Comparison of ENCODE assay signal across 8 cellular contexts in the genomic region with DNA sequence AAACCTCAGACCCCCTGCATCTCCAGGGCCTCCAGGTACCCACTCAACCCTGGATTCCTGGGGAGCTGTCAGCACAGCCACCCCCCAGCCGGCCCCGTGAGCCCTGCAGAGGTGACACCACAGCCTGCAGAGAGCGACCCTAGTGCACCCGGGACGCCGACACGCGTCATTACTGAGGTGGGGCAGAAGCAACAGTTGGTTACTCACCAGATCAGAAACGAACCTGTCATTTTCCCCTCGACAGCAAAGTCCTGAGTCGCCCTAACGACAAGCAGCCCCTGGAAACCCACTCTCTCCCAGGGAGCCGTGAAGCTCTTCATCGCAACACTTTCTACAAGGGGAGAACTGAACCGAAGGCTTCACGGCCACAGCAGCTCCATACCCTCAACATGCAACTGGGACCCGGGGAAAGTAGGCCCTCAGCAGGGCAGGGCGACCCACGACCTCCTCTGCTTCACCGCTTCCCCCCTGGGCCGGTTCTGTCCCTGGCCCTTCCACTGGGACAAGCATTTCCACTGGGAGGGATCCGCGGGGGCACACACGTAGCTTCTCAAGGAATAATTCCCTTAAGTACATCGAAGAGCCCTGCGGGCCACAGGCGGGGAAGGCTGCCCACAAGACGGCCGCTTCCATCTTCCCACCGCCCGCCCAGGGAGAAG. TPM values are rescaled to one million over a fixed set of nuclear protein-coding genes. Genes with fewer than 3 reads are reported as not detected.
DNase-seq lines count a peak whose midpoint lies in the region; ATAC-seq and TF ChIP-seq lines count a peak whose summit lies in the region.

No MANE protein-coding gene starts in this region.

- H3K36me3 ChIP-seq in HEK293 (ENCODE audit: control insufficient read depth in 2 of 2, insufficient read depth in 1 of 2, low read length in 2 of 2) (peaks cover 15 to 52% of the 10 kb centered on the region in 2 experiments), colonic mucosa (peaks cover 14% of the 10 kb centered on the region)

- H3K4me3 ChIP-seq in HEK293 (ENCODE audit: low read depth, low read length) (peak overlapping the region; percentile 69), colonic mucosa (peak overlapping the region; percentile 85)

- POLR2A ChIA-PET in HEK293 (lab: Yijun Ruan, JAX): interaction anchor here (0.9 to 1.5 kb wide), 7 partner anchors 9 to 92 kb away, joined by 3 to 4 read pairs (median 3); partner anchors contain the start of genes ALG12 and CRELD2

- intact Hi-C loops in colonic mucosa (cut with DNase I): loop anchor here (2.0 kb wide), 1 partner anchor 27 kb away; the partner anchor contains the start of gene ZBED4

- DNase-seq in colonic mucosa (peak; percentile 32), myocyte (ENCODE audit: low read depth) (peak; percentile 38)
- DNase-seq in stimulated activated naive CD8-positive, alpha-beta T cell treated with anti-CD3 and anti-CD28 coated beads, Interleukin-15, Interleukin-2, amounts not matched to agents 100 U/mL and 50 U/mL, for 24 hours: peak; percentile 74

- H3K4me1 ChIP-seq in HEK293 (ENCODE audit: control insufficient read depth, insufficient read depth, low read length) (peaks cover 4% of the 10 kb centered on the region), colonic mucosa (peaks cover 12% of the 10 kb centered on the region)

- CTCF ChIA-PET in HEK293 (lab: Yijun Ruan, JAX): interaction anchor here (0.7 kb wide), 1 partner anchor 28 kb away, joined by 3 read pairs; no protein-coding TSS in a partner anchor

- H3K9ac ChIP-seq in colonic mucosa (ENCODE audit: low read depth in 2 of 2, low read length in 2 of 2): peak overlapping the region; percentile 85 to 89

- H3K27ac ChIP-seq in HEK293 (ENCODE audit: extremely low read depth, low read depth, low read length): peak overlapping the region; percentile 89
- peak overlapping the region; percentile 61 for H3K27ac ChIP-seq in colonic mucosa

- TF ChIP-seq CTCF in HEK293 (tag by site-specific recombination; IDR thresholded peaks at IDR 0.05): no peak
- no peak for TF ChIP-seq CTCF in colonic mucosa (IDR thresholded peaks at IDR 0.05)

- peak; percentile 80 to 84 for ATAC-seq in activated CD4-positive, CD25-positive, alpha-beta regulatory T cell treated with anti-CD3 and anti-CD28 coated beads, Interleukin-2, amount 50 U/mL, for 24 hours
- peak; percentile 76 for ATAC-seq in stimulated activated naive CD8-positive, alpha-beta T cell treated with anti-CD3 and anti-CD28 coated beads, Interleukin-15, Interleukin-2, amounts not matched to agents 100 U/mL and 50 U/mL, for 24 hours
- no peak for ATAC-seq in GM19397 (IDR thresholded peaks at IDR 0.05; ENCODE audit: unreplicated experiment)
- no peak for ATAC-seq in HG02571 (IDR thresholded peaks at IDR 0.05; ENCODE audit: unreplicated experiment)
- no peak for ATAC-seq in GM21423 (IDR thresholded peaks at IDR 0.05; ENCODE audit: unreplicated experiment)

- no peaks in the 10 kb centered on the region for H3K9me3 ChIP-seq in HEK293 (ENCODE audit: control insufficient read depth, insufficient read depth, low read depth, low read length)
- H3K9me3 ChIP-seq in colonic mucosa: no peaks in the 10 kb centered on the region

- H3K27me3 ChIP-seq in colonic mucosa: no peaks in the 10 kb centered on the region

TF ChIP-seq in HEK293, 187 proteins besides CTCF, POLR2A, EP300 and RAD21:
- 0 out of 2 replicates have a peak, but pooled peaks have one; percentile 7 for TF ChIP-seq ZBTB48 (tag by site-specific recombination; IDR thresholded peaks at IDR 0.05)
- TF ChIP-seq SCRT1 (tag by site-specific recombination; IDR thresholded peaks at IDR 0.05; ENCODE audit: borderline replicate concordance): peak; percentile 80; the same call in 1 of the 2 replicates
- peak; percentile 98 for TF ChIP-seq ZIC2 (tag by site-specific recombination; IDR thresholded peaks at IDR 0.05)
- TF ChIP-seq ZNF501 (tag by site-specific recombination; IDR thresholded peaks at IDR 0.05): no peak
- TF ChIP-seq EGR2 (tag by site-specific recombination; IDR thresholded peaks at IDR 0.05; ENCODE audit: low read depth): peak; percentile 33; the same call in 1 of the 2 replicates
- TF ChIP-seq, protein P1, sequence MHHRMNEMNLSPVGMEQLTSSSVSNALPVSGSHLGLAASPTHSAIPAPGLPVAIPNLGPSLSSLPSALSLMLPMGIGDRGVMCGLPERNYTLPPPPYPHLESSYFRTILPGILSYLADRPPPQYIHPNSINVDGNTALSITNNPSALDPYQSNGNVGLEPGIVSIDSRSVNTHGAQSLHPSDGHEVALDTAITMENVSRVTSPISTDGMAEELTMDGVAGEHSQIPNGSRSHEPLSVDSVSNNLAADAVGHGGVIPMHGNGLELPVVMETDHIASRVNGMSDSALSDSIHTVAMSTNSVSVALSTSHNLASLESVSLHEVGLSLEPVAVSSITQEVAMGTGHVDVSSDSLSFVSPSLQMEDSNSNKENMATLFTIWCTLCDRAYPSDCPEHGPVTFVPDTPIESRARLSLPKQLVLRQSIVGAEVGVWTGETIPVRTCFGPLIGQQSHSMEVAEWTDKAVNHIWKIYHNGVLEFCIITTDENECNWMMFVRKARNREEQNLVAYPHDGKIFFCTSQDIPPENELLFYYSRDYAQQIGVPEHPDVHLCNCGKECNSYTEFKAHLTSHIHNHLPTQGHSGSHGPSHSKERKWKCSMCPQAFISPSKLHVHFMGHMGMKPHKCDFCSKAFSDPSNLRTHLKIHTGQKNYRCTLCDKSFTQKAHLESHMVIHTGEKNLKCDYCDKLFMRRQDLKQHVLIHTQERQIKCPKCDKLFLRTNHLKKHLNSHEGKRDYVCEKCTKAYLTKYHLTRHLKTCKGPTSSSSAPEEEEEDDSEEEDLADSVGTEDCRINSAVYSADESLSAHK (tag by site-specific recombination; IDR thresholded peaks at IDR 0.05): no peak
- TF ChIP-seq ZNF600 (tag by site-specific recombination; IDR thresholded peaks at IDR 0.05): peak; percentile 53; the same call in 1 of the 2 replicates
- no peak for TF ChIP-seq ZNF626 (tag by site-specific recombination; IDR thresholded peaks at IDR 0.05)
- peak; percentile 47; the same call in 1 of the 2 replicates for TF ChIP-seq PRDM1 (tag by site-specific recombination; IDR thresholded peaks at IDR 0.05)
- TF ChIP-seq GLIS2 (tag by site-specific recombination; IDR thresholded peaks at IDR 0.05): peak; percentile 43; the same call in 1 of the 2 replicates
- TF ChIP-seq ZXDB (tag by site-specific recombination; IDR thresholded peaks at IDR 0.05): no peak
- TF ChIP-seq ZNF341 (tag by site-specific recombination; IDR thresholded peaks at IDR 0.05; ENCODE audit: low read depth): peak; percentile 88
- TF ChIP-seq GLIS1 (tag by site-specific recombination; IDR thresholded peaks at IDR 0.05): peak; percentile 95
- TF ChIP-seq, protein P2, sequence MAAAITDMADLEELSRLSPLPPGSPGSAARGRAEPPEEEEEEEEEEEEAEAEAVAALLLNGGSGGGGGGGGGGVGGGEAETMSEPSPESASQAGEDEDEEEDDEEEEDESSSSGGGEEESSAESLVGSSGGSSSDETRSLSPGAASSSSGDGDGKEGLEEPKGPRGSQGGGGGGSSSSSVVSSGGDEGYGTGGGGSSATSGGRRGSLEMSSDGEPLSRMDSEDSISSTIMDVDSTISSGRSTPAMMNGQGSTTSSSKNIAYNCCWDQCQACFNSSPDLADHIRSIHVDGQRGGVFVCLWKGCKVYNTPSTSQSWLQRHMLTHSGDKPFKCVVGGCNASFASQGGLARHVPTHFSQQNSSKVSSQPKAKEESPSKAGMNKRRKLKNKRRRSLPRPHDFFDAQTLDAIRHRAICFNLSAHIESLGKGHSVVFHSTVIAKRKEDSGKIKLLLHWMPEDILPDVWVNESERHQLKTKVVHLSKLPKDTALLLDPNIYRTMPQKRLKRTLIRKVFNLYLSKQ (tag by site-specific recombination; IDR thresholded peaks at IDR 0.05; ENCODE audit: borderline replicate concordance): no peak
- no peak for TF ChIP-seq ZFP3 (tag by site-specific recombination; IDR thresholded peaks at IDR 0.05; ENCODE audit: low read depth)
- no peak for TF ChIP-seq HIC1 (tag by site-specific recombination; IDR thresholded peaks at IDR 0.05)
- TF ChIP-seq ZBTB20 (tag by site-specific recombination; IDR thresholded peaks at IDR 0.05): 0 out of 2 replicates have a peak, but pooled peaks have one; percentile 54
- TF ChIP-seq SCRT2 (tag by site-specific recombination; IDR thresholded peaks at IDR 0.05): peak; percentile 98

RNA-seq across cellular contexts. Expression of gene BRD1, which starts 1.6 kb away (rescaled TPM):
- total RNA-seq in colonic mucosa: 10 to 100 TPM; 32.7 to 37.7 TPM
- total RNA-seq in myocyte: 20.1 and 21.4 TPM in 2 replicates
- polyA plus RNA-seq in myocyte (2012): 15.5 TPM

RNA-seq across cellular contexts. Expression of gene ZBED4, which starts 27.6 kb away (rescaled TPM):
- 10 to 100 TPM; 16.2 to 19.9 TPM for total RNA-seq in colonic mucosa
- total RNA-seq in myocyte: 13.1 and 15.3 TPM in 2 replicates
- 7.8 TPM for polyA plus RNA-seq in myocyte (2012)

Comparison
In these comparisons a context has a peak if more than half of its experiments do, and no peak if none do; other contexts are left out.
1. ATAC-seq: peak in activated CD4-positive, CD25-positive, alpha-beta regulatory T cell treated with anti-CD3 and anti-CD28 coated beads, Interleukin-2, amount 50 U/mL, for 24 hours (2 of 2) and stimulated activated naive CD8-positive, alpha-beta T cell treated with anti-CD3 and anti-CD28 coated beads, Interleukin-15, Interleukin-2, amounts not matched to agents 100 U/mL and 50 U/mL, for 24 hours (single experiment); none in GM19397 (single experiment), HG02571 (single experiment) and GM21423 (single experiment).
2. Peak in every context shown above with its lines, with median percentiles within 50 percentile points of each other: DNase-seq.